28 cellular contexts compared by ENCODE assay signal in genomic region chr9:117063721-117064471, GRCh38.
"Had no signal": no experiment of that assay in that cellular context is flagged by ENCODE, and none has a peak within 500 bp of the region (broad histone marks: within the 10 kb centered on the region; RNA-seq: fewer than 3 reads in every experiment).

No MANE protein-coding gene starts in this region.

- DNase-seq: colonic mucosa; effector CD8-positive, alpha-beta T cell; endodermal cell; foreskin fibroblast; glutamatergic neuron; heart right ventricle; hippocampal formation; left colon; mesenchymal stem cell; midbrain; natural killer cell; occipital lobe; ovary; posterior cingulate gyrus; retina; spleen; stimulated activated CD4-positive, alpha-beta T cell treated with anti-CD3 and anti-CD28 coated beads, Interleukin-4, amount 100 ng/mL, for 4 hours; stimulated activated naive CD8-positive, alpha-beta T cell treated with anti-CD3 and anti-CD28 coated beads, Interleukin-15, Interleukin-2, amounts not matched to agents 100 U/mL and 50 U/mL, for 24 hours; substantia nigra; testis; tibial artery had no signal

- H3K9me3 ChIP-seq: colonic mucosa, gastroesophageal sphincter, heart right ventricle, ovary, testis, tibial artery had no signal

- FAIRE-seq: islet of Langerhans had no signal

- H3K27me3 ChIP-seq: colonic mucosa, gastroesophageal sphincter, heart right ventricle, ovary, spleen, testis, tibial artery had no signal

- H3K27ac ChIP-seq: colonic mucosa, epithelial cell of prostate, gastroesophageal sphincter, ovary, skin epidermis, spleen, testis, tibial artery had no signal

- H3K4me1 ChIP-seq: colonic mucosa, gastroesophageal sphincter, spleen, testis, tibial artery had no signal

- H3K4me3 ChIP-seq: colonic mucosa, gastroesophageal sphincter, ovary, skin epidermis, spleen, testis, tibial artery had no signal

- ATAC-seq: esophagus mucosa; gastroesophageal sphincter; left colon; natural killer cell; sciatic nerve; stimulated activated memory B cell treated with anti-CD40 and anti-IgM and Interleukin-4, amounts not matched to agents 10 μg/mL and 1 μg/mL and 100 μg/mL, for 72 hours; stimulated activated naive CD8-positive, alpha-beta T cell treated with anti-CD3 and anti-CD28 coated beads, Interleukin-15, Interleukin-2, amounts not matched to agents 100 U/mL and 50 U/mL, for 24 hours had no signal

- H3K36me3 ChIP-seq: colonic mucosa, gastroesophageal sphincter, heart right ventricle, ovary, spleen, tibial artery had no signal
